Comparison of ENCODE assay signal across 22 cellular contexts in genomic region chr1:64488862-64489261, GRCh38. TPM values are rescaled to one million over a fixed set of nuclear protein-coding genes. Genes with fewer than 3 reads are reported as not detected.
"Had no signal": no experiment of that assay in that cellular context is flagged by ENCODE, and none has a peak within 500 bp of the region (broad histone marks: within the 10 kb centered on the region; RNA-seq: fewer than 3 reads in every experiment).

No MANE protein-coding gene starts in this region.

- H3K4me3 ChIP-seq: ascending aorta, breast epithelium, heart right ventricle, thyroid gland had no signal

- H3K4me3 Mint-ChIP-seq: activated CD4-positive, alpha-beta T cell treated with anti-CD3 and anti-CD28 coated beads, Interleukin-2, amount 10 ng/mL, durations not matched to agents 7 days and 5 days; activated CD8-positive, alpha-beta T cell treated with anti-CD3 and anti-CD28 coated beads, Interleukin-2, amount 10 ng/mL, durations not matched to agents 7 days and 5 days; activated naive CD4-positive, alpha-beta T cell treated with anti-CD3 and anti-CD28 coated beads, Interleukin-2, amount 50 U/mL, for 24 hours; immature natural killer cell; memory B cell had no signal

- H3K4me1 Mint-ChIP-seq: activated CD4-positive, alpha-beta T cell treated with anti-CD3 and anti-CD28 coated beads, Interleukin-2, amount 10 ng/mL, durations not matched to agents 7 days and 5 days; activated naive CD4-positive, alpha-beta T cell treated with anti-CD3 and anti-CD28 coated beads, Interleukin-2, amount 50 U/mL, for 24 hours; immature natural killer cell; memory B cell had no signal

- H3K36me3 Mint-ChIP-seq: activated naive CD4-positive, alpha-beta T cell treated with anti-CD3 and anti-CD28 coated beads, Interleukin-2, amount 50 U/mL, for 24 hours; immature natural killer cell; memory B cell; naive thymus-derived CD8-positive, alpha-beta T cell had no signal

- H3K9me3 Mint-ChIP-seq: activated CD4-positive, alpha-beta T cell treated with anti-CD3 and anti-CD28 coated beads, Interleukin-2, amount 10 ng/mL, durations not matched to agents 7 days and 5 days; activated naive CD4-positive, alpha-beta T cell treated with anti-CD3 and anti-CD28 coated beads, Interleukin-2, amount 50 U/mL, for 24 hours; immature natural killer cell; memory B cell; naive thymus-derived CD8-positive, alpha-beta T cell had no signal

- H3K36me3 ChIP-seq: ascending aorta, breast epithelium, heart right ventricle, thyroid gland had no signal

- H3K9me3 ChIP-seq: ascending aorta, breast epithelium, heart right ventricle, thyroid gland had no signal

- H3K4me1 ChIP-seq: ascending aorta had no signal

- H3K27me3 ChIP-seq: ascending aorta, breast epithelium, heart right ventricle, thyroid gland had no signal

- H3K27ac ChIP-seq: ascending aorta, breast epithelium, heart right ventricle, thyroid gland had no signal

- H3K27ac Mint-ChIP-seq: activated CD4-positive, alpha-beta T cell treated with anti-CD3 and anti-CD28 coated beads, Interleukin-2, amount 10 ng/mL, durations not matched to agents 7 days and 5 days; activated CD8-positive, alpha-beta T cell treated with anti-CD3 and anti-CD28 coated beads, Interleukin-2, amount 10 ng/mL, durations not matched to agents 7 days and 5 days; activated naive CD4-positive, alpha-beta T cell treated with anti-CD3 and anti-CD28 coated beads, Interleukin-2, amount 50 U/mL, for 24 hours; immature natural killer cell; memory B cell had no signal

- ATAC-seq: activated CD4-positive, CD25-positive, alpha-beta regulatory T cell treated with anti-CD3 and anti-CD28 coated beads, Interleukin-2, amount 50 U/mL, for 24 hours; activated CD8-positive, alpha-beta T cell treated with anti-CD3 and anti-CD28 coated beads, Interleukin-2, amount 10 ng/mL, durations not matched to agents 7 days and 5 days; esophagus mucosa; heart right ventricle; naive thymus-derived CD8-positive, alpha-beta T cell had no signal

- DNase-seq: activated CD4-positive, alpha-beta T cell treated with anti-CD3 and anti-CD28 coated beads, Interleukin-2, amount 10 ng/mL, durations not matched to agents 7 days and 5 days; activated CD8-positive, alpha-beta T cell treated with anti-CD3 and anti-CD28 coated beads, Interleukin-2, amount 10 ng/mL, durations not matched to agents 7 days and 5 days; activated gamma-delta T cell; cerebellar nuclear complex; effector CD8-positive, alpha-beta T cell; heart right ventricle; immature natural killer cell; naive thymus-derived CD8-positive, alpha-beta T cell; nucleus accumbens; posterior cingulate gyrus; stimulated activated CD4-positive, alpha-beta T cell treated with anti-CD3 and anti-CD28 coated beads, Interleukin-12 subunit alpha, Interleukin-12 subunit beta, amount 100 ng/mL, for 4 hours; stimulated activated CD4-positive, alpha-beta T cell treated with anti-CD3 and anti-CD28 coated beads, Interleukin-1b, Interleukin-23, amount 100 ng/mL, for 48 hours; stimulated activated naive CD4-positive, alpha-beta T cell treated with Interleukin-2 at 50 U/mL for 16 hours; SW 1271; T-helper 2 cell; thyroid gland had no signal

RNA-seq across cellular contexts. Expression of gene CACHD1, which starts 18.9 kb away (rescaled TPM):
- polyA plus RNA-seq: immature natural killer cell had no signal
